In genomic region chrY:10973422-10973821, GRCh38 we compare ENCODE assay signal across 20 cellular contexts.
"Had no signal": no experiment of that assay in that cellular context is flagged by ENCODE, and none has a peak within 500 bp of the region (broad histone marks: within the 10 kb centered on the region; RNA-seq: fewer than 3 reads in every experiment).

No MANE protein-coding gene starts in this region.

- DNase-seq: activated CD4-positive, alpha-beta T cell treated with anti-CD3 and anti-CD28 coated beads for 1 hour; activated naive CD4-positive, alpha-beta T cell; activated naive CD8-positive, alpha-beta T cell treated with anti-CD3 and anti-CD28 coated beads, Interleukin-2, amount 10 ng/mL, durations not matched to agents 7 days and 5 days; activated T-cell treated with anti-CD3 and anti-CD28 coated beads for 4 hours; amygdala; body of pancreas; caudate nucleus; erythroblast; foreskin melanocyte; kidney; mesendoderm; naive thymus-derived CD8-positive, alpha-beta T cell; stimulated activated CD8-positive, alpha-beta memory T cell treated with anti-CD3 and anti-CD28 coated beads, Interleukin-4, amount 100 ng/mL, for 48 hours; stimulated activated naive CD4-positive, alpha-beta T cell; uterus; WERI-Rb-1 had no signal

- ATAC-seq: body of pancreas; left lobe of liver; naive thymus-derived CD8-positive, alpha-beta T cell had no signal

- H3K4me3 ChIP-seq: body of pancreas, ovary, tibial nerve, uterus had no signal

- H3K27ac Mint-ChIP-seq: activated naive CD8-positive, alpha-beta T cell treated with anti-CD3 and anti-CD28 coated beads, Interleukin-2, amount 10 ng/mL, durations not matched to agents 7 days and 5 days; activated T-helper 1 cell treated with anti-CD3 and anti-CD28 coated beads, Interleukin-12 subunit alpha, Interleukin-12 subunit beta, Interleukin-2, Interleukin-4 antibody, amounts not matched to agents 30 ng/mL and 10 ng/mL and 1 ng/mL, durations not matched to agents 14 hours and 24 hours and 36 hours; naive thymus-derived CD8-positive, alpha-beta T cell had no signal

- H3K4me3 Mint-ChIP-seq: activated naive CD8-positive, alpha-beta T cell treated with anti-CD3 and anti-CD28 coated beads, Interleukin-2, amount 10 ng/mL, durations not matched to agents 7 days and 5 days; activated T-helper 1 cell treated with anti-CD3 and anti-CD28 coated beads, Interleukin-12 subunit alpha, Interleukin-12 subunit beta, Interleukin-2, Interleukin-4 antibody, amounts not matched to agents 30 ng/mL and 10 ng/mL and 1 ng/mL, durations not matched to agents 14 hours and 24 hours and 36 hours; naive thymus-derived CD8-positive, alpha-beta T cell had no signal

- H3K27me3 Mint-ChIP-seq: activated naive CD8-positive, alpha-beta T cell treated with anti-CD3 and anti-CD28 coated beads, Interleukin-2, amount 10 ng/mL, durations not matched to agents 7 days and 5 days; naive thymus-derived CD8-positive, alpha-beta T cell had no signal

- H3K27ac ChIP-seq: body of pancreas, ovary, tibial nerve, uterus, WERI-Rb-1 had no signal

- H3K36me3 ChIP-seq: ovary, tibial nerve, uterus, WERI-Rb-1 had no signal

- H3K9me3 ChIP-seq: body of pancreas, ovary, uterus had no signal

- H3K27me3 ChIP-seq: body of pancreas, ovary, tibial nerve, uterus had no signal

- H3K4me1 ChIP-seq: body of pancreas, tibial nerve, uterus had no signal

- H3K4me1 Mint-ChIP-seq: activated naive CD8-positive, alpha-beta T cell treated with anti-CD3 and anti-CD28 coated beads, Interleukin-2, amount 10 ng/mL, durations not matched to agents 7 days and 5 days had no signal
